In genomic region chr17:28839221-28839620, GRCh38 we compare ENCODE assay signal across 1 cellular context.
TF ChIP-seq lines count a peak whose summit lies in the region.

No MANE protein-coding gene starts in this region.

TF ChIP-seq in GM23338, 12 proteins besides CTCF, POLR2A, EP300 and RAD21:
- TF ChIP-seq STAT1 (IDR thresholded peaks at IDR 0.05; ENCODE audit: unreplicated experiment) (no peak), CREB1 (CRISPR knock-in tag; IDR thresholded peaks at IDR 0.05; ENCODE audit: low read depth) (no peak), ZNF114 (CRISPR knock-in tag; IDR thresholded peaks at IDR 0.05) (no peak), EZH2 (IDR thresholded peaks at IDR 0.05; ENCODE audit: low read depth, unreplicated experiment) (no peak), ZNF331 (CRISPR knock-in tag; IDR thresholded peaks at IDR 0.05; ENCODE audit: low read depth) (no peak), EZH2phosphoT487 (IDR thresholded peaks at IDR 0.05; ENCODE audit: unreplicated experiment) (no peak), POLR2AphosphoS5 (IDR thresholded peaks at IDR 0.05; ENCODE audit: low read depth) (no peak), NANOG (IDR thresholded peaks at IDR 0.05; ENCODE audit: borderline replicate concordance) (no peak), ZNF462 (CRISPR knock-in tag; IDR thresholded peaks at IDR 0.05) (no peak), ETS1 (IDR thresholded peaks at IDR 0.05) (no peak), JUNB (IDR thresholded peaks at IDR 0.05; ENCODE audit: unreplicated experiment) (no peak)
- TF ChIP-seq, protein P1, sequence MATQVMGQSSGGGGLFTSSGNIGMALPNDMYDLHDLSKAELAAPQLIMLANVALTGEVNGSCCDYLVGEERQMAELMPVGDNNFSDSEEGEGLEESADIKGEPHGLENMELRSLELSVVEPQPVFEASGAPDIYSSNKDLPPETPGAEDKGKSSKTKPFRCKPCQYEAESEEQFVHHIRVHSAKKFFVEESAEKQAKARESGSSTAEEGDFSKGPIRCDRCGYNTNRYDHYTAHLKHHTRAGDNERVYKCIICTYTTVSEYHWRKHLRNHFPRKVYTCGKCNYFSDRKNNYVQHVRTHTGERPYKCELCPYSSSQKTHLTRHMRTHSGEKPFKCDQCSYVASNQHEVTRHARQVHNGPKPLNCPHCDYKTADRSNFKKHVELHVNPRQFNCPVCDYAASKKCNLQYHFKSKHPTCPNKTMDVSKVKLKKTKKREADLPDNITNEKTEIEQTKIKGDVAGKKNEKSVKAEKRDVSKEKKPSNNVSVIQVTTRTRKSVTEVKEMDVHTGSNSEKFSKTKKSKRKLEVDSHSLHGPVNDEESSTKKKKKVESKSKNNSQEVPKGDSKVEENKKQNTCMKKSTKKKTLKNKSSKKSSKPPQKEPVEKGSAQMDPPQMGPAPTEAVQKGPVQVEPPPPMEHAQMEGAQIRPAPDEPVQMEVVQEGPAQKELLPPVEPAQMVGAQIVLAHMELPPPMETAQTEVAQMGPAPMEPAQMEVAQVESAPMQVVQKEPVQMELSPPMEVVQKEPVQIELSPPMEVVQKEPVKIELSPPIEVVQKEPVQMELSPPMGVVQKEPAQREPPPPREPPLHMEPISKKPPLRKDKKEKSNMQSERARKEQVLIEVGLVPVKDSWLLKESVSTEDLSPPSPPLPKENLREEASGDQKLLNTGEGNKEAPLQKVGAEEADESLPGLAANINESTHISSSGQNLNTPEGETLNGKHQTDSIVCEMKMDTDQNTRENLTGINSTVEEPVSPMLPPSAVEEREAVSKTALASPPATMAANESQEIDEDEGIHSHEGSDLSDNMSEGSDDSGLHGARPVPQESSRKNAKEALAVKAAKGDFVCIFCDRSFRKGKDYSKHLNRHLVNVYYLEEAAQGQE (IDR thresholded peaks at IDR 0.05; ENCODE audit: unreplicated experiment), result no peak
